ENCODE assay signal across 21 cellular contexts in the genomic region with DNA sequence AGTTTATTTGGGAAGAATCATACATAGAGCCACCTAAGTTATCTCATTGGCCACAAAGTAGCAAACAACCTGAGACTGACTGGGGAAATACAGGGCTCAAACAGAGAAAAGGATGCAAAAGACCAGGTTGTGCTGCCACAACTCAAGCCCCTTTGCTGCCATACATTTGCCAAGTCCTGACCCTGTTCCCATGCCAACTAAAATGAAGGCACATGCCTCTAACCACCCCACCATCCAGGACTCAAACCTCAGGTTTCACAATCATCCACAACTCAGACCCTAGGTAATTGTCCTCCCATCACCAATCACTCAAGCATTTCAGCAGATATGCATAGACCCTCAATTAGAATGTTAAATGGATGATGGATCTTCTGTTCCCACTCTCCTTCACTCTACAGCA. TPM values are rescaled to one million over a fixed set of nuclear protein-coding genes. Genes with fewer than 3 reads are reported as not detected.
DNase-seq lines count a peak whose midpoint lies in the region; ATAC-seq, FAIRE-seq and TF ChIP-seq lines count a peak whose summit lies in the region.
"Had no signal": no experiment of that assay in that cellular context is flagged by ENCODE, and none has a peak within 500 bp of the region (broad histone marks: within the 10 kb centered on the region; RNA-seq: fewer than 3 reads in every experiment).

No MANE protein-coding gene starts in this region.

- CTCF ChIA-PET in activated B cell treated with CpG ODN at 0.5 μM for 24 hours (lab: Charles Lee) = interaction anchor here (6.5 kb wide), 1 partner anchor 89 kb away, joined by 194 read pairs; no protein-coding TSS in a partner anchor

- peak overlapping the region; percentile 97 for H3K27ac Mint-ChIP-seq in activated B cell treated with CpG ODN at 0.5 μM for 24 hours

- peaks cover 44% of the 10 kb centered on the region for H3K4me1 ChIP-seq in BLaER1
- no peaks in the 10 kb centered on the region for H3K4me1 ChIP-seq in osteoblast (ENCODE audit: insufficient read depth, low read length)

- H3K79me2 ChIP-seq in osteoblast (ENCODE audit: insufficient read depth, low read length) = no peaks in the 10 kb centered on the region

- H3K4me3 ChIP-seq in BLaER1 = no peak overlapping the region
- H3K4me3 ChIP-seq in osteoblast (ENCODE audit: insufficient read depth, low read length) = no peak overlapping the region

- H3K9ac ChIP-seq in BLaER1 = no peak overlapping the region
- H3K9ac ChIP-seq: SK-N-SH had no signal

- no peaks in the 10 kb centered on the region for H3K27me3 ChIP-seq in BLaER1
- no peaks in the 10 kb centered on the region for H3K27me3 ChIP-seq in osteoblast (ENCODE audit: insufficient read depth, low read length)

- H3K27ac ChIP-seq in BLaER1 (no peak overlapping the region), osteoblast (ENCODE audit: low read depth, low read length) (no peak overlapping the region)

- no peaks in the 10 kb centered on the region for H3K27me3 Mint-ChIP-seq in activated B cell treated with CpG ODN at 0.5 μM for 24 hours

- POLR2A ChIA-PET in activated B cell treated with CpG ODN at 0.5 μM for 24 hours (lab: Charles Lee) = interaction anchor here (0.9 to 9.1 kb wide), 6 partner anchors 8 to 87 kb away, joined by 5 to 800 read pairs (median 168); partner anchors contain the start of genes MS4A14 and MS4A7

- TF ChIP-seq CTCF in activated B cell treated with CpG ODN at 0.5 μM for 24 hours (IDR thresholded peaks at IDR 0.05) (no peak), osteoblast (IDR thresholded peaks at IDR 0.05; ENCODE audit: extremely low read depth, low read depth, low read length) (no peak)

- ATAC-seq in activated B cell treated with CpG ODN at 0.5 μM for 24 hours (ENCODE audit: low read depth) = no peak

- peak overlapping the region; percentile 97 for H3K4me3 Mint-ChIP-seq in activated B cell treated with CpG ODN at 0.5 μM for 24 hours

- H2AFZ ChIP-seq in osteoblast (ENCODE audit: low read length) = no peak overlapping the region

- no peak for DNase-seq in GM18507 (ENCODE audit: extremely low spot score, insufficient read length, low read depth)
- no peak for DNase-seq in activated B cell treated with CpG ODN at 0.5 μM for 24 hours
- peak; percentile 27 for DNase-seq in osteoblast (ENCODE audit: insufficient read length, low spot score, missing footprints)
- no peak for DNase-seq in UCSD-AML1 (lab: John Stamatoyannopoulos, UW; ENCODE audit: unreplicated experiment)
- no peak for DNase-seq in NCI-H226
- DNase-seq in NCI-H748 treated with DMSO at 0.1 percent for 48 hours (lab: John Stamatoyannopoulos, UW) = no peak
- DNase-seq: CD8-positive, alpha-beta memory T cell; MM.1S; NCI-H1092; NCI-H2081; NCI-H2171 treated with DMSO at 0.1 percent for 48 hours; NK-92 treated with Interleukin-12 subunit alpha and Interleukin-12 subunit beta, amount 100 ng/mL, for 24 hours; SHP77 treated with DMSO at 0.1 percent for 48 hours; SK-N-SH had no signal

- peak; percentile 54 for FAIRE-seq in GM18507 (lab: Jason Lieb, UNC)
- FAIRE-seq: D721Med, H1 had no signal

- no peaks in the 10 kb centered on the region for H3K36me3 ChIP-seq in BLaER1
- no peaks in the 10 kb centered on the region for H3K36me3 ChIP-seq in osteoblast (ENCODE audit: insufficient read depth, low read length)

- H3K9me3 Mint-ChIP-seq in activated B cell treated with CpG ODN at 0.5 μM for 24 hours = no peaks in the 10 kb centered on the region
- H3K9me3 Mint-ChIP-seq: CD8-positive, alpha-beta memory T cell had no signal

- H3K9me3 ChIP-seq in BLaER1 (peaks cover 12% of the 10 kb centered on the region), osteoblast (ENCODE audit: low read depth, low read length) (no peaks in the 10 kb centered on the region)
- H3K9me3 ChIP-seq: SK-N-SH had no signal

- peaks cover 37% of the 10 kb centered on the region for H3K36me3 Mint-ChIP-seq in activated B cell treated with CpG ODN at 0.5 μM for 24 hours (ENCODE audit: low read depth)

- peaks cover 50% of the 10 kb centered on the region for H3K4me1 Mint-ChIP-seq in activated B cell treated with CpG ODN at 0.5 μM for 24 hours

- no peaks in the 10 kb centered on the region for H4K20me1 ChIP-seq in BLaER1
- no peaks in the 10 kb centered on the region for H4K20me1 ChIP-seq in osteoblast (ENCODE audit: insufficient read depth, low read length)

- H3K4me2 ChIP-seq in BLaER1 (peak overlapping the region; percentile 72; the same call in 1 of the 2 replicates), osteoblast (ENCODE audit: insufficient read depth, low read length) (no peak overlapping the region)
- H3K4me2 ChIP-seq: SK-N-SH had no signal

- intact Hi-C loops in activated B cell treated with CpG ODN at 0.5 μM for 24 hours (cut with micrococcal nuclease) = loop anchor here (10.0 kb wide), 1 partner anchor 611 kb away; no protein-coding TSS in a partner anchor

RNA-seq across cellular contexts. Expression of gene MS4A1, which starts 1.4 kb away (rescaled TPM):
- total RNA-seq in activated B cell treated with CpG ODN at 0.5 μM for 24 hours (1,910 and 2,024 TPM in 2 replicates), osteoblast (not detected in 2 replicates)
- total RNA-seq: A172, H1, LHCN-M2, NCI-H460, RPMI7951 had no signal

RNA-seq across cellular contexts. Expression of gene MS4A5, which starts 24.8 kb away (rescaled TPM):
- total RNA-seq in activated B cell treated with CpG ODN at 0.5 μM for 24 hours (not detected in 2 replicates), osteoblast (not detected in 2 replicates)
- total RNA-seq: A172; CD8-positive, alpha-beta memory T cell; H1; LHCN-M2; NCI-H460; RPMI7951 had no signal

RNA-seq across cellular contexts. Expression of gene MS4A12, which starts 38.4 kb away (rescaled TPM):
- not detected in 2 replicates for total RNA-seq in activated B cell treated with CpG ODN at 0.5 μM for 24 hours
- not detected in 2 replicates for total RNA-seq in osteoblast
- total RNA-seq: A172; CD8-positive, alpha-beta memory T cell; LHCN-M2; NCI-H460; RPMI7951 had no signal

RNA-seq across cellular contexts. Expression of gene MS4A14, which starts 58.0 kb away (rescaled TPM):
- 4.6 and 4.9 TPM in 2 replicates for total RNA-seq in activated B cell treated with CpG ODN at 0.5 μM for 24 hours
- total RNA-seq in osteoblast = not detected in 2 replicates
- total RNA-seq: A172; CD8-positive, alpha-beta memory T cell; H1; NCI-H460; RPMI7951 had no signal

Comparison
In these comparisons a context has a peak if more than half of its experiments do, and no peak if none do; other contexts are left out.
1. RNA of gene MS4A1, which starts 1.4 kb away (total RNA-seq): 1,910 to 2,024 TPM in activated B cell treated with CpG ODN at 0.5 μM for 24 hours; not detected in osteoblast; every median in the first group is over 1,000 times any median in the second.